23 cellular contexts compared by ENCODE assay signal in the genomic region with DNA sequence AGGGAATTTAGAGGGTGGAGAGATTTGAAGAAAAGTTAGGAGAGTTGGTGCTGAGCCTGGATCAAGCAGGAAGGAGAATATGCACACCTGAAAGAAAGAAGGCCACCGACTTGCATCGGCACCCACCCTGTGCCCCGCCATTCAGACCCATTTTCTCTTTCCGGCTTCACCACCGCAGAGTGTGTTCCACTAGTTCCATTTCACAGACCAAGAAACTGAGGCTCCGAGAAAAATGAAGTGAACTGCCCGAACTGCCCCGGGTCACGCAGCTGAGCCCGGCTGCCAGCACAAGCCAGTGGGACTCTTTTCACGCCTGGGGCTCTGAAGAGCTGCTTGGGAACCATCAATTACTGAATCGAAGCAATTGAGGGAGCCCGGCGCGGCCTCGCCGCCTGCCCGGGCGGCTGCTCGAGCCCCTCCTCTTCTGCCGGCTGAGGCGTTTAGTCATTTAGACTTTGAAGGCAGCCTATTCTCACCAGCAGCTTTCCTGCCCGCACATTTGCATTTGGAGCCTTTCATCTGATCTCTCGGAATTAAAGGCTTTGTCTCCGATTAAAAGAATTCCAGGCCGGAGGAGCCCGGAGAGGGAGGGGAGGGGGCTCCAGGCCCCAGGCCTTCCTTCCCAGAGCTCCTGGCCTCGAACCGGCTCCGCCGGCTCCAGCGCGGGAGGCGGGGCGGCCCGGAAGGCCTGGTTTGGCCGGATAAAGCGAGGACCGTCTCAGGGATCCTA.
DNase-seq lines count a peak whose midpoint lies in the region; ATAC-seq and TF ChIP-seq lines count a peak whose summit lies in the region.
"Had no signal": no experiment of that assay in that cellular context is flagged by ENCODE, and none has a peak within 500 bp of the region (broad histone marks: within the 10 kb centered on the region; RNA-seq: fewer than 3 reads in every experiment).

No MANE protein-coding gene starts in this region.

- CTCF ChIA-PET in activated naive CD4-positive, alpha-beta T cell treated with anti-CD3 and anti-CD28 coated beads for 36 hours (lab: Charles Lee): no interaction called here

- H3K4me3 ChIP-seq in spleen (no peak overlapping the region), esophagus squamous epithelium (peak overlapping the region in 1 of 4 donors; percentile 7), right atrium auricular region (no peak overlapping the region)
- H3K4me3 ChIP-seq: A549, esophagus muscularis mucosa, heart left ventricle, left ventricle myocardium inferior had no signal

- no peak for ATAC-seq in activated naive CD4-positive, alpha-beta T cell treated with anti-CD3 and anti-CD28 coated beads, Interleukin-2, amount 50 U/mL, for 72 hours
- no peak for ATAC-seq in stimulated activated effector memory CD8-positive, alpha-beta T cell treated with anti-CD3 and anti-CD28 coated beads, Interleukin-12 subunit alpha, Interleukin-12 subunit beta, amount 100 ng/mL, for 72 hours
- ATAC-seq: A549, heart left ventricle, PC-3 had no signal

- H3K4me1 ChIP-seq in spleen (no peaks in the 10 kb centered on the region), esophagus squamous epithelium (peaks cover 0 to 14% (median 0%) of the 10 kb centered on the region in 3 donors), right atrium auricular region (no peaks in the 10 kb centered on the region)
- H3K4me1 ChIP-seq: A549, breast epithelium, heart left ventricle, left ventricle myocardium inferior had no signal

- H3K9me3 Mint-ChIP-seq in activated naive CD4-positive, alpha-beta T cell treated with anti-CD3 and anti-CD28 coated beads for 36 hours: no peaks in the 10 kb centered on the region
- H3K9me3 Mint-ChIP-seq in activated naive CD4-positive, alpha-beta T cell treated with anti-CD3 and anti-CD28 coated beads, Interleukin-2, amount 50 U/mL, for 72 hours: no peaks in the 10 kb centered on the region
- H3K9me3 Mint-ChIP-seq in stimulated activated effector memory CD8-positive, alpha-beta T cell treated with anti-CD3 and anti-CD28 coated beads, Interleukin-12 subunit alpha, Interleukin-12 subunit beta, amount 100 ng/mL, for 72 hours: no peaks in the 10 kb centered on the region
- H3K9me3 Mint-ChIP-seq: activated CD4-positive, alpha-beta T cell treated with anti-CD3 and anti-CD28 coated beads, Interleukin-2, amount 10 ng/mL, durations not matched to agents 24 days and 14 days; activated naive CD8-positive, alpha-beta T cell treated with anti-CD3 and anti-CD28 coated beads for 36 hours; stimulated activated naive CD8-positive, alpha-beta T cell treated with anti-CD3 and anti-CD28 coated beads, Interleukin-15, Interleukin-2, amounts not matched to agents 100 ng/mL and 50 ng/mL, for 24 hours had no signal

- peak; percentile 5 for DNase-seq in activated naive CD4-positive, alpha-beta T cell treated with anti-CD3 and anti-CD28 coated beads for 36 hours
- DNase-seq in activated naive CD4-positive, alpha-beta T cell treated with anti-CD3 and anti-CD28 coated beads, Interleukin-2, amount 50 U/mL, for 72 hours (ENCODE audit: low spot score in 2 of 2): no peak
- DNase-seq in astrocyte of the hippocampus (ENCODE audit: low read depth, low spot score): peak; percentile 72
- DNase-seq in iPS-NIHi11 (ENCODE audit: low spot score): peak; percentile 67
- DNase-seq in spleen: peak; percentile 44
- DNase-seq in stimulated activated effector memory CD8-positive, alpha-beta T cell treated with anti-CD3 and anti-CD28 coated beads, Interleukin-12 subunit alpha, Interleukin-12 subunit beta, amount 100 ng/mL, for 72 hours (ENCODE audit: low spot score in 2 of 2): no peak
- DNase-seq in esophagus squamous epithelium (lab: John Stamatoyannopoulos, UW): no peak
- DNase-seq in right atrium auricular region (ENCODE audit: low spot score): no peak
- DNase-seq: activated CD4-positive, alpha-beta T cell treated with anti-CD3 and anti-CD28 coated beads, Interleukin-2, amount 10 ng/mL, durations not matched to agents 24 days and 14 days; activated naive CD8-positive, alpha-beta T cell treated with anti-CD3 and anti-CD28 coated beads for 36 hours; activated T-cell treated with anti-CD3 and anti-CD28 coated beads, Interleukin-2, amount 50 U/mL, for 1 hour; dermis blood vessel endothelial cell; heart left ventricle; left ventricle myocardium inferior; NCI-H1417; PC-3; stimulated activated CD4-positive, alpha-beta T cell treated with anti-CD3 and anti-CD28 coated beads, Interleukin-12 subunit alpha, Interleukin-12 subunit beta, amount 100 ng/mL, for 4 hours; T1000 had no signal

- no peaks in the 10 kb centered on the region for H3K9me3 ChIP-seq in spleen
- H3K9me3 ChIP-seq in esophagus squamous epithelium: no peaks in the 10 kb centered on the region
- no peaks in the 10 kb centered on the region for H3K9me3 ChIP-seq in right atrium auricular region
- H3K9me3 ChIP-seq: A549, breast epithelium, esophagus muscularis mucosa, heart left ventricle, left ventricle myocardium inferior had no signal

- H3K36me3 ChIP-seq in spleen: no peaks in the 10 kb centered on the region
- H3K36me3 ChIP-seq in esophagus squamous epithelium: no peaks in the 10 kb centered on the region
- no peaks in the 10 kb centered on the region for H3K36me3 ChIP-seq in right atrium auricular region
- H3K36me3 ChIP-seq: breast epithelium, esophagus muscularis mucosa, heart left ventricle, left ventricle myocardium inferior had no signal

- no peak overlapping the region for H3K4me3 Mint-ChIP-seq in activated naive CD4-positive, alpha-beta T cell treated with anti-CD3 and anti-CD28 coated beads for 36 hours
- H3K4me3 Mint-ChIP-seq in stimulated activated effector memory CD8-positive, alpha-beta T cell treated with anti-CD3 and anti-CD28 coated beads, Interleukin-12 subunit alpha, Interleukin-12 subunit beta, amount 100 ng/mL, for 72 hours: no peak overlapping the region
- H3K4me3 Mint-ChIP-seq: activated CD4-positive, alpha-beta T cell treated with anti-CD3 and anti-CD28 coated beads, Interleukin-2, amount 10 ng/mL, durations not matched to agents 24 days and 14 days; activated naive CD8-positive, alpha-beta T cell treated with anti-CD3 and anti-CD28 coated beads for 36 hours; stimulated activated naive CD8-positive, alpha-beta T cell treated with anti-CD3 and anti-CD28 coated beads, Interleukin-15, Interleukin-2, amounts not matched to agents 100 ng/mL and 50 ng/mL, for 24 hours had no signal

- no peaks in the 10 kb centered on the region for H3K4me1 Mint-ChIP-seq in activated naive CD4-positive, alpha-beta T cell treated with anti-CD3 and anti-CD28 coated beads for 36 hours (ENCODE audit: low read depth)
- H3K4me1 Mint-ChIP-seq in stimulated activated effector memory CD8-positive, alpha-beta T cell treated with anti-CD3 and anti-CD28 coated beads, Interleukin-12 subunit alpha, Interleukin-12 subunit beta, amount 100 ng/mL, for 72 hours: no peaks in the 10 kb centered on the region
- H3K4me1 Mint-ChIP-seq: activated CD4-positive, alpha-beta T cell treated with anti-CD3 and anti-CD28 coated beads, Interleukin-2, amount 10 ng/mL, durations not matched to agents 24 days and 14 days; activated naive CD8-positive, alpha-beta T cell treated with anti-CD3 and anti-CD28 coated beads for 36 hours had no signal

- WGBS in spleen, 5 donors: 17 to 50% (median 20%) methylated on average over 32 to 39 of the region's 39 CpGs
- 5 to 67% methylated on average over 6 to 16 of the region's 39 CpGs for WGBS in esophagus squamous epithelium, 2 donors

- H3K27ac ChIP-seq in spleen (no peak overlapping the region), esophagus squamous epithelium (no peak overlapping the region), right atrium auricular region (no peak overlapping the region)
- H3K27ac ChIP-seq: A549, breast epithelium, esophagus muscularis mucosa, heart left ventricle, KMS-11, left ventricle myocardium inferior had no signal

- TF ChIP-seq POLR2A in spleen (IDR thresholded peaks at IDR 0.05) (no peak), esophagus squamous epithelium (IDR thresholded peaks at IDR 0.05) (no peak)

- H3K27ac Mint-ChIP-seq in activated naive CD4-positive, alpha-beta T cell treated with anti-CD3 and anti-CD28 coated beads for 36 hours: no peak overlapping the region
- no peak overlapping the region for H3K27ac Mint-ChIP-seq in activated naive CD4-positive, alpha-beta T cell treated with anti-CD3 and anti-CD28 coated beads, Interleukin-2, amount 50 U/mL, for 72 hours
- no peak overlapping the region for H3K27ac Mint-ChIP-seq in stimulated activated effector memory CD8-positive, alpha-beta T cell treated with anti-CD3 and anti-CD28 coated beads, Interleukin-12 subunit alpha, Interleukin-12 subunit beta, amount 100 ng/mL, for 72 hours
- H3K27ac Mint-ChIP-seq: activated CD4-positive, alpha-beta T cell treated with anti-CD3 and anti-CD28 coated beads, Interleukin-2, amount 10 ng/mL, durations not matched to agents 24 days and 14 days; activated naive CD8-positive, alpha-beta T cell treated with anti-CD3 and anti-CD28 coated beads for 36 hours; stimulated activated naive CD8-positive, alpha-beta T cell treated with anti-CD3 and anti-CD28 coated beads, Interleukin-15, Interleukin-2, amounts not matched to agents 100 ng/mL and 50 ng/mL, for 24 hours had no signal

- H3K27me3 ChIP-seq in spleen (replicated peaks in 1 of 7) (peaks cover 2 to 38% (median 8%) of the 10 kb centered on the region in 7 donors), esophagus squamous epithelium (peaks cover 0 to 5% (median 0%) of the 10 kb centered on the region in 4 donors), right atrium auricular region (no peaks in the 10 kb centered on the region)

- intact Hi-C loops in activated naive CD4-positive, alpha-beta T cell treated with anti-CD3 and anti-CD28 coated beads for 36 hours (cut with micrococcal nuclease): no loop called here
- intact Hi-C loops in spleen (cut with DNase I; ENCODE audit: low total_unique reads) (no loop called here), esophagus squamous epithelium (cut with DNase I) (no loop called here)

- H3K27me3 Mint-ChIP-seq in activated naive CD4-positive, alpha-beta T cell treated with anti-CD3 and anti-CD28 coated beads for 36 hours (ENCODE audit: low read depth): peaks cover 17% of the 10 kb centered on the region

- TF ChIP-seq CTCF in spleen (IDR thresholded peaks at IDR 0.05 in 8 of 11, conservative IDR thresholded peaks at IDR 0.05 in 3 of 11) (no peak), esophagus squamous epithelium (IDR thresholded peaks at IDR 0.05) (no peak), right atrium auricular region (IDR thresholded peaks at IDR 0.05) (no peak)

- H3K36me3 Mint-ChIP-seq in activated naive CD4-positive, alpha-beta T cell treated with anti-CD3 and anti-CD28 coated beads for 36 hours (ENCODE audit: low read depth): no peaks in the 10 kb centered on the region
- H3K36me3 Mint-ChIP-seq in activated naive CD4-positive, alpha-beta T cell treated with anti-CD3 and anti-CD28 coated beads, Interleukin-2, amount 50 U/mL, for 72 hours: no peaks in the 10 kb centered on the region
- no peaks in the 10 kb centered on the region for H3K36me3 Mint-ChIP-seq in stimulated activated effector memory CD8-positive, alpha-beta T cell treated with anti-CD3 and anti-CD28 coated beads, Interleukin-12 subunit alpha, Interleukin-12 subunit beta, amount 100 ng/mL, for 72 hours
- H3K36me3 Mint-ChIP-seq: activated naive CD8-positive, alpha-beta T cell treated with anti-CD3 and anti-CD28 coated beads for 36 hours had no signal

Comparison
In these comparisons a context has a peak if more than half of its experiments do, and no peak if none do; other contexts are left out.
1. DNase-seq: peak in activated naive CD4-positive, alpha-beta T cell treated with anti-CD3 and anti-CD28 coated beads for 36 hours (single experiment), astrocyte of the hippocampus (single experiment), iPS-NIHi11 (single experiment) and spleen (single experiment); none in activated naive CD4-positive, alpha-beta T cell treated with anti-CD3 and anti-CD28 coated beads, Interleukin-2, amount 50 U/mL, for 72 hours (0 of 2), stimulated activated effector memory CD8-positive, alpha-beta T cell treated with anti-CD3 and anti-CD28 coated beads, Interleukin-12 subunit alpha, Interleukin-12 subunit beta, amount 100 ng/mL, for 72 hours (0 of 2), esophagus squamous epithelium (single experiment) and right atrium auricular region (single experiment).